ENCODE assay signal across 18 cellular contexts in genomic region chr12:123914726-123915345, GRCh38.
"Had no signal": no experiment of that assay in that cellular context is flagged by ENCODE, and none has a peak within 500 bp of the region (broad histone marks: within the 10 kb centered on the region; RNA-seq: fewer than 3 reads in every experiment).

No MANE protein-coding gene starts in this region.

- DNase-seq: activated B cell treated with CpG ODN at 0.5 μM for 24 hours; activated CD4-positive, alpha-beta T cell treated with anti-CD3 and anti-CD28 coated beads for 36 hours; activated CD4-positive, alpha-beta T cell treated with anti-CD3 and anti-CD28 coated beads, Interleukin-2, amount 50 U/mL, for 4 hours; activated CD8-positive, alpha-beta memory T cell treated with anti-CD3 and anti-CD28 coated beads for 24 hours; activated CD8-positive, alpha-beta memory T cell treated with anti-CD3 and anti-CD28 coated beads, Interleukin-2, amount 50 U/mL, for 4 hours; activated T-cell treated with anti-CD3 and anti-CD28 coated beads, Interleukin-2, amount 50 U/mL, for 24 hours; effector CD4-positive, alpha-beta T cell; foreskin keratinocyte; midbrain; nucleus accumbens; right lobe of liver; stimulated activated naive B cell treated with anti-CD40 and anti-IgM and Interleukin-4, amounts not matched to agents 10 μg/mL and 1 μg/mL and 100 μg/mL, for 72 hours; T-cell had no signal

- H3K9ac ChIP-seq: parathyroid adenoma had no signal

- H3K27ac ChIP-seq: foreskin keratinocyte, parathyroid adenoma, right lobe of liver, skin epidermis had no signal

- H3K27me3 ChIP-seq: right lobe of liver had no signal

- H3K9me3 ChIP-seq: right lobe of liver had no signal

- H3K4me3 ChIP-seq: right lobe of liver, skin epidermis had no signal

- H3K4me1 ChIP-seq: foreskin keratinocyte, parathyroid adenoma, right lobe of liver had no signal

- H2AFZ ChIP-seq: parathyroid adenoma had no signal

- H3K36me3 ChIP-seq: right lobe of liver had no signal

- ATAC-seq: activated CD4-positive, alpha-beta T cell treated with anti-CD3 and anti-CD28 coated beads for 36 hours; activated naive CD4-positive, alpha-beta T cell treated with anti-CD3 and anti-CD28 coated beads, Interleukin-2, amount 50 U/mL, for 72 hours; activated T-helper 17 cell treated with anti-CD3 and anti-CD28 coated beads, Interleukin-2, amount 50 U/mL, for 72 hours; foreskin keratinocyte; natural killer cell treated with Interleukin-12 subunit alpha and Interleukin-12 subunit beta and Interleukin-15 and Interleukin-18, amount 100 ng/mL, for 72 hours; right lobe of liver; stimulated activated naive B cell treated with anti-CD40 and anti-IgM and Interleukin-4, amounts not matched to agents 10 μg/mL and 1 μg/mL and 100 μg/mL, for 72 hours; T-cell had no signal
